21 cellular contexts compared by ENCODE assay signal in genomic region chr4:113505057-113505456, GRCh38.
"Had no signal": no experiment of that assay in that cellular context is flagged by ENCODE, and none has a peak within 500 bp of the region (broad histone marks: within the 10 kb centered on the region; RNA-seq: fewer than 3 reads in every experiment).

No MANE protein-coding gene starts in this region.

- H3K4me3 ChIP-seq: esophagus muscularis mucosa, gastroesophageal sphincter, hepatocyte, left lung, lung, pancreas, suprapubic skin, thyroid gland, uterus had no signal

- H3K4me2 ChIP-seq: hepatocyte had no signal

- H3K79me2 ChIP-seq: hepatocyte had no signal

- ATAC-seq: gastroesophageal sphincter; left lung; stimulated activated naive CD8-positive, alpha-beta T cell treated with anti-CD3 and anti-CD28 coated beads, Interleukin-15, Interleukin-2, amounts not matched to agents 100 U/mL and 50 U/mL, for 24 hours had no signal

- FAIRE-seq: pancreas, small intestine had no signal

- H3K9me3 ChIP-seq: esophagus muscularis mucosa, gastroesophageal sphincter, left lung, pancreas, suprapubic skin, thyroid gland, uterus had no signal

- H3K36me3 ChIP-seq: pancreas, thyroid gland, uterus had no signal

- H2AFZ ChIP-seq: hepatocyte had no signal

- H3K4me1 ChIP-seq: left lung, suprapubic skin, thyroid gland, uterus had no signal

- H3K27ac ChIP-seq: epithelial cell of prostate, esophagus muscularis mucosa, gastroesophageal sphincter, hepatocyte, left lung, pancreas, suprapubic skin, thyroid gland, uterus had no signal

- DNase-seq: central memory CD4-positive, alpha-beta T cell; effector memory CD4-positive, alpha-beta T cell; foreskin fibroblast; glutamatergic neuron; left lung; mesenchymal stem cell; midbrain; naive B cell; occipital lobe; pancreas; small intestine; stimulated activated CD4-positive, alpha-beta T cell treated with anti-CD3 and anti-CD28 coated beads, Interleukin-2, amount 100 ng/mL, for 48 hours; stimulated activated naive CD8-positive, alpha-beta T cell treated with anti-CD3 and anti-CD28 coated beads, Interleukin-15, Interleukin-2, amounts not matched to agents 100 U/mL and 50 U/mL, for 24 hours; thyroid gland; uterus had no signal

- H3K27me3 ChIP-seq: esophagus muscularis mucosa, gastroesophageal sphincter, hepatocyte, left lung, pancreas, suprapubic skin, thyroid gland, uterus had no signal
